In the genomic region with DNA sequence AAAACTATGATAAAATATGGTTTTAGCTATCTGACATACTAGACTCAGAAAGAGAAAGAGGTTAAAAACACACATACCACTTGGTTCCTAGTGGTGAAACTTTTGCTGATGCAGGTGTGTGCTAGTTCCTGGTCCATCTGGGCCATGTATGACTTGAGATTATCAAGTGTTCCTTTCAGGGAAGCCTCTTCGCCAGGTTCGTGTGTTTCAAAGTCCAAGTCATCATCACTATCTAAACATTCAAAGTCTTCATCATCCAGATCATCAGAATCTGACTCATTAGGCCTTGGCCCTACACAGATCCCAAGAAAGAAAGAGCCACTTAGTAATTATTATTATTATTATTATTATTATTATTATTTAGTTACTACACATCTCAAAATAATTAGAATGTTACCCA, we compare ENCODE assay signal across 16 cellular contexts.
"Had no signal": no experiment of that assay in that cellular context is flagged by ENCODE, and none has a peak within 500 bp of the region (broad histone marks: within the 10 kb centered on the region; RNA-seq: fewer than 3 reads in every experiment).

No MANE protein-coding gene starts in this region.

- H3K27me3 ChIP-seq: heart right ventricle, vagina had no signal

- ATAC-seq: activated CD8-positive, alpha-beta T cell treated with anti-CD3 and anti-CD28 coated beads, Interleukin-2, amount 10 ng/mL, durations not matched to agents 7 days and 5 days; heart right ventricle; sciatic nerve; stimulated activated memory B cell treated with anti-CD40 and anti-IgM and Interleukin-4, amounts not matched to agents 10 μg/mL and 1 μg/mL and 100 μg/mL, for 72 hours; T-cell had no signal

- H3K9me3 ChIP-seq: heart right ventricle, left ventricle myocardium inferior, vagina had no signal

- H3K27ac ChIP-seq: heart right ventricle, left ventricle myocardium inferior, vagina had no signal

- H3K4me2 ChIP-seq: smooth muscle cell had no signal

- H3K4me3 ChIP-seq: heart right ventricle, left ventricle myocardium inferior, smooth muscle cell, vagina had no signal

- DNase-seq: activated CD4-positive, alpha-beta T cell treated with anti-CD3 and anti-CD28 coated beads for 1 hour; activated CD4-positive, alpha-beta T cell treated with anti-CD3 and anti-CD28 coated beads, Interleukin-2, amount 50 U/mL, for 1 hour; activated CD8-positive, alpha-beta T cell treated with anti-CD3 and anti-CD28 coated beads, Interleukin-2, amount 10 ng/mL, durations not matched to agents 7 days and 5 days; activated gamma-delta T cell treated with Interleukin-2 at 50 U/mL for 16 hours; aorta; central memory CD4-positive, alpha-beta T cell; heart right ventricle; left ventricle myocardium inferior; occipital lobe; stimulated activated CD4-positive, alpha-beta T cell treated with anti-CD3 and anti-CD28 coated beads, Interleukin-15, amount 100 ng/mL, for 24 hours; T-cell; trophoblast cell had no signal
